In genomic region chr19:14080887-14081796, GRCh38 we compare ENCODE assay signal across 1 cellular context.
TF ChIP-seq lines count a peak whose summit lies in the region.

No MANE protein-coding gene starts in this region.

TF ChIP-seq in HepG2, 621 proteins besides CTCF, POLR2A, EP300 and RAD21 (continued from another document and continues in another):
- no peak for TF ChIP-seq E2F2 (CRISPR knock-in tag; IDR thresholded peaks at IDR 0.05; ENCODE audit: borderline replicate concordance)
- TF ChIP-seq ZNF713 (CRISPR knock-in tag; IDR thresholded peaks at IDR 0.05) = peak; percentile 80; the same call in 1 of the 2 replicates
- no peak for TF ChIP-seq ZNF224 (CRISPR knock-in tag; IDR thresholded peaks at IDR 0.05)
- TF ChIP-seq CEBPZ (IDR thresholded peaks at IDR 0.05; ENCODE audit: low read length) = no peak
- peak; percentile 68 for TF ChIP-seq PHF21A (CRISPR knock-in tag; IDR thresholded peaks at IDR 0.05)
- TF ChIP-seq ZNF235 (CRISPR knock-in tag; IDR thresholded peaks at IDR 0.05; ENCODE audit: borderline replicate concordance) = no peak
- peak; percentile 65; the same call in 1 of the 2 replicates for TF ChIP-seq SRY (CRISPR knock-in tag; IDR thresholded peaks at IDR 0.05)
- no peak for TF ChIP-seq CENPBD1 (CRISPR knock-in tag; IDR thresholded peaks at IDR 0.05; ENCODE audit: borderline replicate concordance, low read depth)
- TF ChIP-seq AGO1 (IDR thresholded peaks at IDR 0.05; ENCODE audit: low read depth, low read length, poor library complexity, severe bottlenecking) = peak; percentile 89
- peak; percentile 23; the same call in 1 of the 2 replicates for TF ChIP-seq THRA (CRISPR knock-in tag; IDR thresholded peaks at IDR 0.05; ENCODE audit: borderline replicate concordance)
- TF ChIP-seq SP4 (CRISPR knock-in tag; IDR thresholded peaks at IDR 0.05) = peak; percentile 80
- peak; percentile 56; the same call in 1 of the 2 replicates for TF ChIP-seq HDAC2 (CRISPR knock-in tag; IDR thresholded peaks at IDR 0.05)
- TF ChIP-seq ZNF710 (CRISPR knock-in tag; IDR thresholded peaks at IDR 0.05; ENCODE audit: borderline replicate concordance) = 0 out of 2 replicates have a peak, but pooled peaks have one; percentile 38
- TF ChIP-seq YY1 (IDR thresholded peaks at IDR 0.05; ENCODE audit: insufficient read depth, insufficient replicate concordance, low read depth, low read length) = no peak
- peak; percentile 83; the same call in 1 of the 2 replicates for TF ChIP-seq MYPOP (CRISPR knock-in tag; IDR thresholded peaks at IDR 0.05)
- TF ChIP-seq TBL1XR1 (IDR thresholded peaks at IDR 0.05; ENCODE audit: borderline replicate concordance, low read length, partially characterized antibody) = peak; percentile 30
- TF ChIP-seq ZNF142 (CRISPR knock-in tag; IDR thresholded peaks at IDR 0.05) = peak; percentile 31; the same call in 1 of the 2 replicates
- no peak for TF ChIP-seq AGO2 (optimal IDR thresholded peaks at IDR 0.05; ENCODE audit: low read depth, low read length)
- peak; percentile 43; the same call in 1 of the 2 replicates for TF ChIP-seq ZKSCAN8 (CRISPR knock-in tag; IDR thresholded peaks at IDR 0.05; ENCODE audit: borderline replicate concordance)
- TF ChIP-seq ZMAT5 (CRISPR knock-in tag; IDR thresholded peaks at IDR 0.05; ENCODE audit: borderline replicate concordance, low read depth) = no peak
- 0 out of 2 replicates have a peak, but pooled peaks have one; percentile 55 for TF ChIP-seq ZNF20 (CRISPR knock-in tag; IDR thresholded peaks at IDR 0.05)
- peak; percentile 35; the same call in 1 of the 2 replicates for TF ChIP-seq MEIS1 (CRISPR knock-in tag; IDR thresholded peaks at IDR 0.05; ENCODE audit: borderline replicate concordance)
- no peak for TF ChIP-seq EEA1 (CRISPR knock-in tag; IDR thresholded peaks at IDR 0.05; ENCODE audit: borderline replicate concordance)
- peak; percentile 70; the same call in 1 of the 2 replicates for TF ChIP-seq THAP9 (CRISPR knock-in tag; IDR thresholded peaks at IDR 0.05; ENCODE audit: borderline replicate concordance)
- TF ChIP-seq ZC3H13 (CRISPR knock-in tag; IDR thresholded peaks at IDR 0.05) = peak; percentile 83; the same call in 1 of the 2 replicates
- TF ChIP-seq KDM1A (CRISPR knock-in tag; IDR thresholded peaks at IDR 0.05) = no peak
- no peak for TF ChIP-seq ZSCAN30 (CRISPR knock-in tag; IDR thresholded peaks at IDR 0.05)
- TF ChIP-seq ZNF275 (CRISPR knock-in tag; IDR thresholded peaks at IDR 0.05; ENCODE audit: borderline replicate concordance) = no peak
